ENCODE assay signal across 20 cellular contexts in genomic region chr6:67212584-67212983, GRCh38.
DNase-seq lines count a peak whose midpoint lies in the region; ATAC-seq, FAIRE-seq and TF ChIP-seq lines count a peak whose summit lies in the region.
"Had no signal": no experiment of that assay in that cellular context is flagged by ENCODE, and none has a peak within 500 bp of the region (broad histone marks: within the 10 kb centered on the region; RNA-seq: fewer than 3 reads in every experiment).

No MANE protein-coding gene starts in this region.

- TF ChIP-seq CTCF in SK-N-SH (IDR thresholded peaks at IDR 0.05) (no peak), VCaP (conservative IDR thresholded peaks at IDR 0.05) (no peak)

- ATAC-seq in SK-N-SH treated with all-trans-retinoic acid at 6 μM for 48 hours: no peak
- ATAC-seq: A549; CD8-positive, alpha-beta T cell had no signal

- H3K4me2 ChIP-seq in SK-N-SH: no peak overlapping the region
- H3K4me2 ChIP-seq: A549; BLaER1 treated with 17β-estradiol and CSF1 and Interleukin-3, amounts not matched to agents 10 nM and 100 nM had no signal

- H3K27me3 ChIP-seq in SK-N-SH (ENCODE audit: insufficient read depth): no peaks in the 10 kb centered on the region
- H3K27me3 ChIP-seq: BLaER1 treated with 17β-estradiol and CSF1 and Interleukin-3, amounts not matched to agents 10 nM and 100 nM had no signal

- no peak for TF ChIP-seq RAD21 in SK-N-SH (IDR thresholded peaks at IDR 0.05; ENCODE audit: low read length)

- FAIRE-seq in frontal cortex (lab: Jason Lieb, UNC): peak; percentile 23
- FAIRE-seq: A549, G401.6, GM12891, GM19239 had no signal

- no peak overlapping the region for H3K4me3 ChIP-seq in SK-N-SH (ENCODE audit: low read depth in 2 of 2, low read length in 1 of 2)
- H3K4me3 ChIP-seq: A549; BLaER1 treated with 17β-estradiol and CSF1 and Interleukin-3, amounts not matched to agents 10 nM and 100 nM had no signal

- DNase-seq in SK-N-SH: no peak
- DNase-seq in frontal cortex (ENCODE audit: low spot score in 2 of 2): no peak
- DNase-seq in GM19240 (ENCODE audit: insufficient read length, low spot score): no peak
- no peak for DNase-seq in Kasumi-1 (lab: John Stamatoyannopoulos, UW)
- DNase-seq: AML-193; Caco-2; Calu3; CD4-positive, alpha-beta T cell; CD8-positive, alpha-beta T cell; DMS79 treated with DMSO at 0.1 percent for 48 hours; GF-D8 had no signal

- H3F3A ChIP-seq in SK-N-SH (replicated peaks; ENCODE audit: insufficient read depth): no peaks in the 10 kb centered on the region

- POLR2A ChIA-PET in SK-N-SH (lab: Yijun Ruan, JAX): no interaction called here

- no peaks in the 10 kb centered on the region for H4K20me1 ChIP-seq in SK-N-SH (ENCODE audit: insufficient read depth)
- H4K20me1 ChIP-seq: BLaER1 treated with 17β-estradiol and CSF1 and Interleukin-3, amounts not matched to agents 10 nM and 100 nM had no signal

- H3K4me1 ChIP-seq in SK-N-SH (ENCODE audit: control insufficient read depth in 1 of 2, insufficient read depth in 2 of 2, low read depth in 1 of 2, low read length in 1 of 2): no peaks in the 10 kb centered on the region; a peak in 1 of 4 replicates
- H3K4me1 ChIP-seq: A549; BLaER1 treated with 17β-estradiol and CSF1 and Interleukin-3, amounts not matched to agents 10 nM and 100 nM; Caco-2 had no signal

- H2AFZ ChIP-seq in SK-N-SH (ENCODE audit: low read depth): no peak overlapping the region

- CTCF ChIA-PET in SK-N-SH (lab: Yijun Ruan, JAX): no interaction called here

- H3K9me3 ChIP-seq in SK-N-SH: no peaks in the 10 kb centered on the region
- H3K9me3 ChIP-seq: A549; BLaER1 treated with 17β-estradiol and CSF1 and Interleukin-3, amounts not matched to agents 10 nM and 100 nM; Caco-2 had no signal

- H3K9me2 ChIP-seq in SK-N-SH: no peaks in the 10 kb centered on the region

- H3K36me3 ChIP-seq in SK-N-SH (replicated peaks in 1 of 2; ENCODE audit: control insufficient read depth in 1 of 2, insufficient read depth in 2 of 2, low read length in 1 of 2): no peaks in the 10 kb centered on the region
- H3K36me3 ChIP-seq: BLaER1 treated with 17β-estradiol and CSF1 and Interleukin-3, amounts not matched to agents 10 nM and 100 nM had no signal

- TF ChIP-seq EP300 in SK-N-SH (IDR thresholded peaks at IDR 0.05; ENCODE audit: borderline replicate concordance in 1 of 2, low read depth in 1 of 2, low read length in 1 of 2): no peak

- no peaks in the 10 kb centered on the region for H3K79me2 ChIP-seq in SK-N-SH (ENCODE audit: insufficient read depth)

- H3K9ac ChIP-seq in SK-N-SH: no peak overlapping the region
- H3K9ac ChIP-seq: BLaER1 treated with 17β-estradiol and CSF1 and Interleukin-3, amounts not matched to agents 10 nM and 100 nM had no signal

- H3K27ac ChIP-seq in SK-N-SH (ENCODE audit: low read depth in 2 of 2, low read length in 1 of 2) (peak overlapping the region in 1 of 2 experiments; percentile 68; a peak in 1 of 4 replicates), VCaP (peak overlapping the region; percentile 43; the same call in 1 of the 2 replicates)
- H3K27ac ChIP-seq: 22Rv1; A549; BLaER1 treated with 17β-estradiol and CSF1 and Interleukin-3, amounts not matched to agents 10 nM and 100 nM; C4-2B had no signal

TF ChIP-seq in SK-N-SH, 30 proteins besides CTCF, POLR2A, EP300 and RAD21:
- TF ChIP-seq FOXM1 (IDR thresholded peaks at IDR 0.05; ENCODE audit: low read depth) (no peak), SMC3 (IDR thresholded peaks at IDR 0.05; ENCODE audit: low read depth, low read length) (no peak), ELF1 (IDR thresholded peaks at IDR 0.05) (no peak), GATA2 (CRISPR knock-in tag; IDR thresholded peaks at IDR 0.05) (0 out of 2 replicates have a peak, but pooled peaks have one; percentile 23), SIN3A (IDR thresholded peaks at IDR 0.05; ENCODE audit: borderline replicate concordance, low read depth, low read length) (no peak), YY1 (IDR thresholded peaks at IDR 0.05; ENCODE audit: low read depth) (no peak), ZBTB33 (IDR thresholded peaks at IDR 0.05; ENCODE audit: borderline replicate concordance, low read depth) (no peak)
TF ChIP-seq in SK-N-SH: peak in this region for 1.

TF ChIP-seq in SK-N-SH treated with all-trans-retinoic acid at 6 μM for 48 hours, 23 proteins besides CTCF, POLR2A, EP300 and RAD21 (continues in another document):
- TF ChIP-seq ZFP30 (CRISPR knock-in tag; IDR thresholded peaks at IDR 0.05): no peak
- TF ChIP-seq BACH2 (CRISPR knock-in tag; IDR thresholded peaks at IDR 0.05; ENCODE audit: borderline replicate concordance): no peak
- no peak for TF ChIP-seq ZNF8 (CRISPR knock-in tag; IDR thresholded peaks at IDR 0.05)
- no peak for TF ChIP-seq TSHZ2 (CRISPR knock-in tag; IDR thresholded peaks at IDR 0.05)
- TF ChIP-seq CREB5 (CRISPR knock-in tag; IDR thresholded peaks at IDR 0.05; ENCODE audit: low read depth): no peak
- no peak for TF ChIP-seq PPARA (CRISPR knock-in tag; IDR thresholded peaks at IDR 0.05; ENCODE audit: borderline replicate concordance)
- TF ChIP-seq TCF4 (CRISPR knock-in tag; IDR thresholded peaks at IDR 0.05; ENCODE audit: borderline replicate concordance): no peak
- no peak for TF ChIP-seq ZC3H10 (CRISPR knock-in tag; IDR thresholded peaks at IDR 0.05)
- TF ChIP-seq ARNTL (CRISPR knock-in tag; IDR thresholded peaks at IDR 0.05; ENCODE audit: borderline replicate concordance, low read depth): no peak
- no peak for TF ChIP-seq CSRNP3 (CRISPR knock-in tag; IDR thresholded peaks at IDR 0.05)
- no peak for TF ChIP-seq ZFP3 (CRISPR knock-in tag; IDR thresholded peaks at IDR 0.05)
- no peak for TF ChIP-seq POU6F1 (CRISPR knock-in tag; IDR thresholded peaks at IDR 0.05; ENCODE audit: borderline replicate concordance, low read depth)
- TF ChIP-seq ESRRG (CRISPR knock-in tag; IDR thresholded peaks at IDR 0.05): no peak
